Comparison of ENCODE assay signal across 26 cellular contexts in the genomic region with DNA sequence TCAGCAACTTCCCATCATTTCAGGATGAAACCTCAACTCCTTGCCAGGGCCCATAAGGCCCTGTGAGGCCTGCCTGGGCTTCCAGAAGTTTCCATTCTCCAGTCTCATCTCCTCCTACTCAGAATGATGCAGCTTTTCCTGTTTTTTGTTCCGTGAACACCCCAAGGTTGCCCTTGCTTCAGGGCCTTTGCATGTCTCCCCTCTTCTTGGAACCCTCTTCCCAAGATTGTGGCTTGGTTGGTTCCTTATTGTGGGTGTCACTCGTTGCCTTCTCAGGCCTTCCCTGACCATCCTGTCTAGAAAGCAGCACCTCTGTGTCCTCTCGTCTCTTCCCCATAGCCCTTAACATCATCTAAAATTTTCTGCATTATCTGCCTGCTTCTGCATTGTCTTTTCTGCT.
"Had no signal": no experiment of that assay in that cellular context is flagged by ENCODE, and none has a peak within 500 bp of the region (broad histone marks: within the 10 kb centered on the region; RNA-seq: fewer than 3 reads in every experiment).

No MANE protein-coding gene starts in this region.

- H3K9me3 ChIP-seq: body of pancreas, heart left ventricle had no signal

- H3K36me3 ChIP-seq: heart left ventricle had no signal

- H3K4me3 Mint-ChIP-seq: activated CD4-positive, alpha-beta memory T cell treated with anti-CD3 and anti-CD28 coated beads, Interleukin-2, amount 10 ng/mL, durations not matched to agents 7 days and 5 days; activated CD4-positive, alpha-beta T cell treated with anti-CD3 and anti-CD28 coated beads, Interleukin-2, amount 10 ng/mL, durations not matched to agents 7 days and 5 days; activated naive CD8-positive, alpha-beta T cell; activated T-cell treated with anti-CD3 and anti-CD28 coated beads, Interleukin-2, amount 50 U/mL, for 4 hours; activated T-helper 17 cell treated with anti-CD3 and anti-CD28 coated beads, Interleukin-2, amount 50 U/mL, for 72 hours; endodermal cell; T-cell; T-helper 1 cell treated with Interleukin-12 subunit alpha and Interleukin-12 subunit beta and Interleukin-4 antibody, amounts not matched to agents 30 μg/mL and 1 μg/mL, for 36 hours had no signal

- ATAC-seq: activated T-cell treated with anti-CD3 and anti-CD28 coated beads, Interleukin-2, amount 50 U/mL, for 4 hours; activated T-helper 17 cell treated with anti-CD3 and anti-CD28 coated beads, Interleukin-2, amount 50 U/mL, for 72 hours; body of pancreas; esophagus mucosa; heart left ventricle; T-cell had no signal

- H3K4me3 ChIP-seq: body of pancreas, heart left ventricle had no signal

- H3K27me3 ChIP-seq: body of pancreas, heart left ventricle had no signal

- DNase-seq: activated CD4-positive, alpha-beta memory T cell treated with anti-CD3 and anti-CD28 coated beads, Interleukin-2, amount 10 ng/mL, durations not matched to agents 7 days and 5 days; activated CD4-positive, alpha-beta T cell treated with anti-CD3 and anti-CD28 coated beads for 1 hour; activated CD4-positive, alpha-beta T cell treated with anti-CD3 and anti-CD28 coated beads for 4 hours; activated CD4-positive, alpha-beta T cell treated with anti-CD3 and anti-CD28 coated beads, Interleukin-2, amount 10 ng/mL, durations not matched to agents 7 days and 5 days; activated CD4-positive, alpha-beta T cell treated with anti-CD3 and anti-CD28 coated beads, Interleukin-2, amount 50 U/mL, for 4 hours; activated CD8-positive, alpha-beta memory T cell treated with anti-CD3 and anti-CD28 coated beads, Interleukin-2, amount 50 U/mL, for 48 hours; activated effector memory CD4-positive, alpha-beta T cell treated with Interleukin-2 at 50 U/mL for 16 hours; activated gamma-delta T cell treated with Interleukin-2 at 50 U/mL for 16 hours; activated naive CD4-positive, alpha-beta T cell treated with anti-CD3 and anti-CD28 coated beads, Interleukin-2, amount 50 U/mL, for 16 hours; activated naive CD4-positive, alpha-beta T cell treated with Interleukin-2 at 50 U/mL for 16 hours; activated T-cell treated with anti-CD3 and anti-CD28 coated beads, Interleukin-2, amount 50 U/mL, for 4 hours; amniotic stem cell; aorta; body of pancreas; cortex of kidney; effector memory CD4-positive, alpha-beta T cell; endodermal cell; foreskin fibroblast; heart left ventricle; SW 1271; T-cell; T1000 had no signal

- H3K4me1 ChIP-seq: body of pancreas had no signal

- H3K9me3 Mint-ChIP-seq: activated CD4-positive, alpha-beta memory T cell treated with anti-CD3 and anti-CD28 coated beads, Interleukin-2, amount 10 ng/mL, durations not matched to agents 7 days and 5 days; activated CD4-positive, alpha-beta T cell treated with anti-CD3 and anti-CD28 coated beads, Interleukin-2, amount 10 ng/mL, durations not matched to agents 7 days and 5 days; activated T-cell treated with anti-CD3 and anti-CD28 coated beads, Interleukin-2, amount 50 U/mL, for 4 hours; activated T-helper 17 cell treated with anti-CD3 and anti-CD28 coated beads, Interleukin-2, amount 50 U/mL, for 72 hours; endodermal cell; T-cell; T-helper 1 cell treated with Interleukin-12 subunit alpha and Interleukin-12 subunit beta and Interleukin-4 antibody, amounts not matched to agents 30 μg/mL and 1 μg/mL, for 36 hours had no signal

- H3K36me3 Mint-ChIP-seq: activated naive CD8-positive, alpha-beta T cell; T-cell had no signal

- H3K27ac Mint-ChIP-seq: activated CD4-positive, alpha-beta memory T cell treated with anti-CD3 and anti-CD28 coated beads, Interleukin-2, amount 10 ng/mL, durations not matched to agents 7 days and 5 days; activated CD4-positive, alpha-beta T cell treated with anti-CD3 and anti-CD28 coated beads, Interleukin-2, amount 10 ng/mL, durations not matched to agents 7 days and 5 days; activated naive CD8-positive, alpha-beta T cell; activated T-helper 17 cell treated with anti-CD3 and anti-CD28 coated beads, Interleukin-2, amount 50 U/mL, for 72 hours; endodermal cell; T-cell; T-helper 1 cell treated with Interleukin-12 subunit alpha and Interleukin-12 subunit beta and Interleukin-4 antibody, amounts not matched to agents 30 μg/mL and 1 μg/mL, for 36 hours had no signal

- H3K27ac ChIP-seq: body of pancreas had no signal
